13 cellular contexts compared by ENCODE assay signal in genomic region chr3:97815149-97815917, GRCh38. TPM values are rescaled to one million over a fixed set of nuclear protein-coding genes. Genes with fewer than 3 reads are reported as not detected.
DNase-seq lines count a peak whose midpoint lies in the region; ATAC-seq, FAIRE-seq and TF ChIP-seq lines count a peak whose summit lies in the region.
"Had no signal": no experiment of that assay in that cellular context is flagged by ENCODE, and none has a peak within 500 bp of the region (broad histone marks: within the 10 kb centered on the region; RNA-seq: fewer than 3 reads in every experiment).

No MANE protein-coding gene starts in this region.

- no peaks in the 10 kb centered on the region for H3K23me2 ChIP-seq in H1 (ENCODE audit: low read depth, low read length)

- H3K9me3 Mint-ChIP-seq in CD8-positive, alpha-beta T cell: no peaks in the 10 kb centered on the region
- H3K9me3 Mint-ChIP-seq in T-helper 2 cell treated with Interferon-gamma antibody and Interleukin-4, amounts not matched to agents 5 μg/mL and 100 μg/mL, for 36 hours: no peaks in the 10 kb centered on the region
- H3K9me3 Mint-ChIP-seq: dendritic cell treated with granulocyte-macrophage colony-stimulating factor and Interleukin-4, amounts not matched to agents 40 ng/mL and 50 ng/mL, for 4 days; WTC11 had no signal

- H3K9me3 ChIP-seq in CD8-positive, alpha-beta T cell (ENCODE audit: low read length): no peaks in the 10 kb centered on the region
- no peaks in the 10 kb centered on the region for H3K9me3 ChIP-seq in H1 (ENCODE audit: insufficient read depth in 2 of 2, low read depth in 1 of 2, low read length in 1 of 2)
- H3K9me3 ChIP-seq: Caco-2 had no signal

- H3K56ac ChIP-seq in H1 (replicated peaks; ENCODE audit: insufficient read length, low read depth, low read length): no peak overlapping the region

- no peak overlapping the region for H4K8ac ChIP-seq in H1 (ENCODE audit: extremely low read depth, insufficient read depth, low read length)

- no peaks in the 10 kb centered on the region for H3K4me1 ChIP-seq in CD8-positive, alpha-beta T cell (ENCODE audit: insufficient read depth, low read length)
- no peaks in the 10 kb centered on the region for H3K4me1 ChIP-seq in H1 (replicated peaks in 1 of 4; ENCODE audit: control insufficient read depth in 3 of 4, insufficient read depth in 4 of 4, low read length in 3 of 4)
- H3K4me1 ChIP-seq: Caco-2, parathyroid adenoma had no signal

- no peak overlapping the region for H3K4me2 ChIP-seq in H1 (ENCODE audit: insufficient read depth in 1 of 2, low read depth in 2 of 2, low read length in 2 of 2)

- TF ChIP-seq EP300 in H1 (IDR thresholded peaks at IDR 0.05; ENCODE audit: borderline replicate concordance in 1 of 2, low read depth in 2 of 2, low read length in 2 of 2): no peak

- H2AFZ ChIP-seq in H1 (ENCODE audit: low read length): no peak overlapping the region
- H2AFZ ChIP-seq: parathyroid adenoma had no signal

- WGBS in H1 (ENCODE audit: extremely low coverage in 1 of 2, insufficient coverage in 1 of 2, insufficient read length in 1 of 2, insufficient replicate concordance in 2 of 2, low coverage in 1 of 2, low lambda C conversion rate in 2 of 2, missing lambda C conversion rate in 1 of 2), 2 experiments: 0% methylated on average over 1 of the region's 1 CpG; no CpG with 5 or more reads in 1 of the 2 experiments

- no peaks in the 10 kb centered on the region for H3K36me3 ChIP-seq in CD8-positive, alpha-beta T cell (ENCODE audit: insufficient read depth, low read length)
- H3K36me3 ChIP-seq in H1 (ENCODE audit: control insufficient read depth in 2 of 4, insufficient read depth in 4 of 4, low read length in 3 of 4): no peaks in the 10 kb centered on the region

- no peak for TF ChIP-seq CTCF in CD8-positive, alpha-beta T cell (IDR thresholded peaks at IDR 0.05)
- no peak for TF ChIP-seq CTCF in H1 (IDR thresholded peaks at IDR 0.05; ENCODE audit: control extremely low read depth in 1 of 3, insufficient read depth in 1 of 3, low read depth in 1 of 3, low read length in 3 of 3)
- TF ChIP-seq CTCF in D721Med (IDR thresholded peaks at IDR 0.05; ENCODE audit: insufficient read depth, missing control alignments): no peak
- no peak for TF ChIP-seq CTCF in GM13977 (IDR thresholded peaks at IDR 0.05; ENCODE audit: extremely low read depth, insufficient read depth, missing control alignments)

- no peak overlapping the region for H3K14ac ChIP-seq in H1 (ENCODE audit: insufficient read length)

- H4K20me1 ChIP-seq in H1 (replicated peaks in 1 of 2; ENCODE audit: control insufficient read depth in 1 of 2, insufficient read depth in 2 of 2, low read length in 2 of 2): no peaks in the 10 kb centered on the region

- H3K4me3 Mint-ChIP-seq in CD8-positive, alpha-beta T cell: no peak overlapping the region
- H3K4me3 Mint-ChIP-seq in T-helper 2 cell treated with Interferon-gamma antibody and Interleukin-4, amounts not matched to agents 5 μg/mL and 100 μg/mL, for 36 hours: no peak overlapping the region
- H3K4me3 Mint-ChIP-seq: dendritic cell treated with granulocyte-macrophage colony-stimulating factor and Interleukin-4, amounts not matched to agents 40 ng/mL and 50 ng/mL, for 4 days; WTC11 had no signal

- CTCF ChIA-PET in CD8-positive, alpha-beta T cell (lab: Charles Lee): no interaction called here
- CTCF ChIA-PET in H1 (lab: Charles Lee; ENCODE audit: partially characterized antibody): interaction anchor here (1.2 to 1.7 kb wide), 2 partner anchors 125 to 153 kb away, joined by 3 to 4 read pairs; no protein-coding TSS in a partner anchor

- H3K27ac Mint-ChIP-seq in CD8-positive, alpha-beta T cell: no peak overlapping the region
- H3K27ac Mint-ChIP-seq in T-helper 2 cell treated with Interferon-gamma antibody and Interleukin-4, amounts not matched to agents 5 μg/mL and 100 μg/mL, for 36 hours: no peak overlapping the region
- H3K27ac Mint-ChIP-seq: dendritic cell treated with granulocyte-macrophage colony-stimulating factor and Interleukin-4, amounts not matched to agents 40 ng/mL and 50 ng/mL, for 4 days; WTC11 had no signal

- no peak overlapping the region for H2BK20ac ChIP-seq in H1 (ENCODE audit: low read length)

- H3K79me2 ChIP-seq in H1 (ENCODE audit: control insufficient read depth in 1 of 2, insufficient read depth in 2 of 2, low read length in 2 of 2): no peaks in the 10 kb centered on the region
- H3K79me2 ChIP-seq: parathyroid adenoma had no signal

- no peak overlapping the region for H3K23ac ChIP-seq in H1 (ENCODE audit: insufficient read length)

- no peak overlapping the region for H2BK5ac ChIP-seq in H1 (ENCODE audit: low read depth, low read length)

- no peak overlapping the region for H3K9ac ChIP-seq in H1 (replicated peaks in 1 of 4; ENCODE audit: extremely low read depth in 1 of 4, low read depth in 3 of 4, low read length in 3 of 4)
- H3K9ac ChIP-seq: parathyroid adenoma had no signal

- peak; percentile 88 for ATAC-seq in CD8-positive, alpha-beta T cell
- peak; percentile 41 for ATAC-seq in GM21529 (IDR thresholded peaks at IDR 0.05; ENCODE audit: unreplicated experiment)
- ATAC-seq: WTC11 had no signal

- H3K4me1 Mint-ChIP-seq in CD8-positive, alpha-beta T cell (ENCODE audit: low read depth): no peaks in the 10 kb centered on the region
- peaks cover 12% of the 10 kb centered on the region for H3K4me1 Mint-ChIP-seq in T-helper 2 cell treated with Interferon-gamma antibody and Interleukin-4, amounts not matched to agents 5 μg/mL and 100 μg/mL, for 36 hours (ENCODE audit: low read depth)

- peak; percentile 24 for FAIRE-seq in H1 (lab: Jason Lieb, UNC)
- no peak for FAIRE-seq in D721Med (lab: Jason Lieb, UNC)

- no peak overlapping the region for H3K18ac ChIP-seq in H1 (ENCODE audit: extremely low read depth, low read length)

- H4K5ac ChIP-seq in H1 (ENCODE audit: insufficient read length, low read depth, low read length): no peak overlapping the region

- H2BK120ac ChIP-seq in H1 (replicated peaks; ENCODE audit: low read depth, low read length): no peak overlapping the region

- H3K36me3 Mint-ChIP-seq in CD8-positive, alpha-beta T cell: no peaks in the 10 kb centered on the region
- no peaks in the 10 kb centered on the region for H3K36me3 Mint-ChIP-seq in T-helper 2 cell treated with Interferon-gamma antibody and Interleukin-4, amounts not matched to agents 5 μg/mL and 100 μg/mL, for 36 hours (ENCODE audit: low read depth)
- H3K36me3 Mint-ChIP-seq: WTC11 had no signal

- no peak overlapping the region for H3K27ac ChIP-seq in CD8-positive, alpha-beta T cell (ENCODE audit: low read depth, low read length)
- H3K27ac ChIP-seq in H1 (ENCODE audit: low read depth, low read length): no peak overlapping the region
- H3K27ac ChIP-seq: parathyroid adenoma had no signal

- no peak overlapping the region for H4K91ac ChIP-seq in H1 (replicated peaks; ENCODE audit: insufficient read length, low read length)

- H3K4me3 ChIP-seq in CD8-positive, alpha-beta T cell (ENCODE audit: low read depth, low read length): no peak overlapping the region
- no peak overlapping the region for H3K4me3 ChIP-seq in H1 (ENCODE audit: extremely low read depth in 1 of 4, insufficient read depth in 2 of 4, low read depth in 3 of 4, low read length in 4 of 4)

- H2AK5ac ChIP-seq in H1 (ENCODE audit: low read depth, low read length): no peak overlapping the region

- no peak overlapping the region for H2BK12ac ChIP-seq in H1 (ENCODE audit: low read depth, low read length)

- in situ Hi-C loops in GM13977 (cut with MboI; ENCODE audit: low pct_unique_long_range_greater_than_20kb, low sequenced_read_pairs, unreplicated experiment): no loop called here

- TF ChIP-seq POLR2A in H1 (IDR thresholded peaks at IDR 0.05; ENCODE audit: control extremely low read depth in 1 of 2, low read depth in 2 of 2, low read length in 2 of 2): no peak

- intact Hi-C loops in CD8-positive, alpha-beta T cell (cut with DNase I, micrococcal nuclease): no loop called here

- no peak for TF ChIP-seq RAD21 in H1 (IDR thresholded peaks at IDR 0.05 in 1 of 2, conservative IDR thresholded peaks at IDR 0.05 in 1 of 2; ENCODE audit: low read depth in 2 of 2, low read length in 2 of 2)

- no peaks in the 10 kb centered on the region for H3K79me1 ChIP-seq in H1 (ENCODE audit: low read depth, low read length)

- H3K4ac ChIP-seq in H1 (replicated peaks; ENCODE audit: insufficient read length, low read depth, low read length): no peak overlapping the region

- H3K27me3 Mint-ChIP-seq in CD8-positive, alpha-beta T cell (ENCODE audit: low read depth): peaks cover 15% of the 10 kb centered on the region
- peaks cover 8% of the 10 kb centered on the region for H3K27me3 Mint-ChIP-seq in T-helper 2 cell treated with Interferon-gamma antibody and Interleukin-4, amounts not matched to agents 5 μg/mL and 100 μg/mL, for 36 hours (ENCODE audit: low read depth)

- no peaks in the 10 kb centered on the region for H3K27me3 ChIP-seq in CD8-positive, alpha-beta T cell (ENCODE audit: insufficient read depth, low read length)
- 0 out of 7 replicates have a peak, but pooled peaks cover 0 to under 1% (median 0%) of the 10 kb centered on the region in 4 experiments for H3K27me3 ChIP-seq in H1 (replicated peaks in 1 of 4; ENCODE audit: control insufficient read depth in 3 of 4, extremely low read depth in 1 of 4, insufficient read depth in 3 of 4, low read length in 3 of 4)

- POLR2A ChIA-PET in CD8-positive, alpha-beta T cell (lab: Charles Lee): no interaction called here
- POLR2A ChIA-PET in H1 (lab: Charles Lee; ENCODE audit: partially characterized antibody): no interaction called here

- H2BK15ac ChIP-seq in H1 (ENCODE audit: low read length): no peak overlapping the region

- DNase-seq in CD8-positive, alpha-beta T cell: peak in 5 of 7 experiments; percentile 7 to 58 (median 13)
- peak; percentile 34 for DNase-seq in T-helper 2 cell treated with Interferon-gamma antibody and Interleukin-4, amounts not matched to agents 5 μg/mL and 100 μg/mL, for 36 hours (ENCODE audit: low spot score)
- DNase-seq in H1 (ENCODE audit: low read depth in 1 of 2, low spot score in 2 of 2): no peak
- no peak for DNase-seq in D721Med (ENCODE audit: insufficient read length, low spot score)
- no peak for DNase-seq in NCI-H1048 (lab: John Stamatoyannopoulos, UW)
- no peak for DNase-seq in GM13977 (ENCODE audit: low spot score)
- DNase-seq in AG20443 (ENCODE audit: low spot score): no peak
- DNase-seq: Caco-2, NCI-H446 treated with DMSO at 0.1 percent for 48 hours had no signal

RNA-seq across cellular contexts. Expression of gene CRYBG3, which starts 6.5 kb away (rescaled TPM):
- 1 to 10 TPM in 1 of 2 experiments, under 1 TPM in 1; 1.00 to 1.1 TPM for total RNA-seq in CD8-positive, alpha-beta T cell
- total RNA-seq in H1 (2021; fragmentation: NEBNext Ultra II Directional; extraction: Animal tissue kit (Norgen Biotek cat#: 25700)): 8.0 and 9.6 TPM in 2 replicates
- polyA plus RNA-seq in H1 (2011; rRNA removed): 1.1 and 2.1 TPM in 2 replicates
- 2.7 TPM for polyA plus RNA-seq in H1 (2011; cell fraction: cytosol; rRNA removed)
- 4.9 TPM for polyA plus RNA-seq in H1 (2011; cell fraction: nucleus; rRNA removed)
- polyA plus RNA-seq in H1 (2012, experiment 1 of 2): 3.6 to 5.3 TPM (median 4.9 TPM) in 4 replicates
- 0.17 TPM for polyA plus RNA-seq in H1 (2012, experiment 2 of 2)
- 5.2 TPM for polyA plus RNA-seq in H1 (2013, experiment 1 of 2)
- polyA plus RNA-seq in H1 (2013, experiment 2 of 2): 4.4 TPM
- polyA minus RNA-seq in H1 (2011; rRNA and poly(A)+ RNA removed): 7.5 and 12.5 TPM in 2 replicates
- 7.3 TPM for polyA minus RNA-seq in H1 (2011; cell fraction: cytosol; rRNA and poly(A)+ RNA removed)
- polyA minus RNA-seq in H1 (2011; cell fraction: nucleus; rRNA and poly(A)+ RNA removed): 18.2 TPM

RNA-seq across cellular contexts. Expression of gene ARL6, which starts 50.8 kb away (rescaled TPM):
- 1 to 10 TPM in 1 of 2 experiments, under 1 TPM in 1; 0.97 to 1.1 TPM for total RNA-seq in CD8-positive, alpha-beta T cell
- 9.3 and 12.0 TPM in 2 replicates for total RNA-seq in H1 (2021; fragmentation: NEBNext Ultra II Directional; extraction: Animal tissue kit (Norgen Biotek cat#: 25700))
- 1.8 and 2.7 TPM in 2 replicates for polyA plus RNA-seq in H1 (2011; rRNA removed)
- polyA plus RNA-seq in H1 (2011; cell fraction: cytosol; rRNA removed): 2.9 TPM
- polyA plus RNA-seq in H1 (2011; cell fraction: nucleus; rRNA removed): 4.7 TPM
- polyA plus RNA-seq in H1 (2012, experiment 1 of 2): 3.8 to 5.2 TPM (median 4.5 TPM) in 4 replicates
- 0.31 TPM for polyA plus RNA-seq in H1 (2012, experiment 2 of 2)
- polyA plus RNA-seq in H1 (2013, experiment 1 of 2): 4.5 TPM
- polyA plus RNA-seq in H1 (2013, experiment 2 of 2): 4.5 TPM
- 6.3 and 8.1 TPM in 2 replicates for polyA minus RNA-seq in H1 (2011; rRNA and poly(A)+ RNA removed)
- 9.4 TPM for polyA minus RNA-seq in H1 (2011; cell fraction: cytosol; rRNA and poly(A)+ RNA removed)
- polyA minus RNA-seq in H1 (2011; cell fraction: nucleus; rRNA and poly(A)+ RNA removed): 26.8 TPM

Comparison
In these comparisons a context has a peak if more than half of its experiments do, and no peak if none do; other contexts are left out.
1. DNase-seq: peak in CD8-positive, alpha-beta T cell (5 of 7) and T-helper 2 cell treated with Interferon-gamma antibody and Interleukin-4, amounts not matched to agents 5 μg/mL and 100 μg/mL, for 36 hours (single experiment); none in H1 (0 of 2), D721Med (single experiment), NCI-H1048 (single experiment), GM13977 (single experiment) and AG20443 (single experiment).